20 cellular contexts compared by ENCODE assay signal in the genomic region with DNA sequence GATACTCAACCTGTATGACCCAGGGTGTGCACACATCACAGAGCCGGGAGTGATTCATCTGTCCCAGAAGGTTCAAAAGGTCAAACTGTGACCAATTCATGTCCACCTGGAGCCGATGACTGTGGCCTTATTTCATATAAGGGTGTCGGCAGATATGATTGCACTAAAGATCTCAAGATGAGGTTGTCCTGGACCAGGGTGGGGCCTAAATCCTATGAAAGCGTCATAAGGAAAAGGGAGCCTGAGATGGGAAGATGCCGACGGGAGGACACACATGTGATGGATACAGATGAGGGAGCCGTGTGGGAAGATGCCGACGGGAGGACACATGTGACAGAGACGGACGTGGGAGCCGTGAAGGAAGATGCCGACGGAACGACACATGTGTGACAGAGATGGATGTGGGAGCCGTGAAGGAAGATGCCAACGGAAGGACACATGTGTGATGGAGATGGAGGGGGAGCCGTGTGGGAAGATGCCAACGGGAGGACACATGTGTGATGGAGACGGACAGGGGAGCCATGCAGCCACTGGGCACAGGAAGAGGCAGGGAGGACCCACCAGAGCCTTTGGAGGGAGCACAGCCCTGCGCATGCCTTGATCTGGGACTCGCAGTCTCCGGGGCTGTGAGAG.
"Had no signal": no experiment of that assay in that cellular context is flagged by ENCODE, and none has a peak within 500 bp of the region (broad histone marks: within the 10 kb centered on the region; RNA-seq: fewer than 3 reads in every experiment).

No MANE protein-coding gene starts in this region.

- H3K36me3 ChIP-seq: esophagus squamous epithelium, heart right ventricle, lower lobe of right lung, stomach had no signal

- ATAC-seq: activated CD8-positive, alpha-beta T cell treated with anti-CD3 and anti-CD28 coated beads for 36 hours; body of pancreas; left cardiac atrium; lower lobe of right lung; natural killer cell treated with Interleukin-12 subunit alpha and Interleukin-12 subunit beta and Interleukin-15 and Interleukin-18, amount 100 ng/mL, for 72 hours had no signal

- H3K9me3 Mint-ChIP-seq: activated naive CD4-positive, alpha-beta T cell treated with anti-CD3 and anti-CD28 coated beads for 36 hours; type B pancreatic cell had no signal

- H3K27ac ChIP-seq: body of pancreas, esophagus squamous epithelium, heart right ventricle, lower lobe of right lung, stomach, testis had no signal

- H3K27me3 Mint-ChIP-seq: activated CD4-positive, alpha-beta T cell treated with anti-CD3 and anti-CD28 coated beads, Interleukin-2, amount 10 ng/mL, durations not matched to agents 24 days and 14 days; type B pancreatic cell had no signal

- H3K36me3 Mint-ChIP-seq: natural killer cell treated with Interleukin-12 subunit alpha and Interleukin-12 subunit beta and Interleukin-15 and Interleukin-18, amount 100 ng/mL, for 72 hours; type B pancreatic cell had no signal

- H3K4me1 ChIP-seq: lower lobe of right lung had no signal

- DNase-seq: activated CD4-positive, alpha-beta T cell treated with anti-CD3 and anti-CD28 coated beads, Interleukin-2, amount 10 ng/mL, durations not matched to agents 24 days and 14 days; activated CD8-positive, alpha-beta T cell treated with anti-CD3 and anti-CD28 coated beads for 36 hours; activated naive CD4-positive, alpha-beta T cell treated with anti-CD3 and anti-CD28 coated beads for 36 hours; activated T-cell treated with anti-CD3 and anti-CD28 coated beads, Interleukin-2, amount 50 U/mL, for 24 hours; body of pancreas; dermis blood vessel endothelial cell; effector memory CD4-positive, alpha-beta T cell; esophagus squamous epithelium; heart right ventricle; left cardiac atrium; lower lobe of right lung; nucleus accumbens; small intestine; stimulated activated CD4-positive, alpha-beta T cell treated with anti-CD3 and anti-CD28 coated beads, Interleukin-15, amount 100 ng/mL, for 24 hours; stimulated activated CD4-positive, alpha-beta T cell treated with anti-CD3 and anti-CD28 coated beads, Interleukin-2, amount 100 ng/mL, for 48 hours; stomach; testis had no signal

- FAIRE-seq: small intestine had no signal

- H3K4me3 Mint-ChIP-seq: activated CD8-positive, alpha-beta T cell treated with anti-CD3 and anti-CD28 coated beads for 36 hours; activated naive CD4-positive, alpha-beta T cell treated with anti-CD3 and anti-CD28 coated beads for 36 hours; activated T-cell treated with anti-CD3 and anti-CD28 coated beads, Interleukin-2, amount 50 U/mL, for 24 hours; type B pancreatic cell had no signal

- H3K4me3 ChIP-seq: body of pancreas, esophagus squamous epithelium, heart right ventricle, lower lobe of right lung, stomach, testis had no signal

- H3K27me3 ChIP-seq: body of pancreas, testis had no signal

- H3K27ac Mint-ChIP-seq: activated CD4-positive, alpha-beta T cell treated with anti-CD3 and anti-CD28 coated beads, Interleukin-2, amount 10 ng/mL, durations not matched to agents 24 days and 14 days; activated CD8-positive, alpha-beta T cell treated with anti-CD3 and anti-CD28 coated beads for 36 hours; activated naive CD4-positive, alpha-beta T cell treated with anti-CD3 and anti-CD28 coated beads for 36 hours; activated T-cell treated with anti-CD3 and anti-CD28 coated beads, Interleukin-2, amount 50 U/mL, for 24 hours; activated T-helper 2 cell treated with anti-CD3 and anti-CD28 coated beads, Interferon-gamma antibody, Interleukin-2, Interleukin-4, amounts not matched to agents 10 μg/mL and 5 μg/mL and 100 μg/mL, durations not matched to agents 14 hours and 24 hours and 36 hours had no signal

- H3K9me3 ChIP-seq: body of pancreas, esophagus squamous epithelium, heart right ventricle, lower lobe of right lung, stomach, testis had no signal
